7 cellular contexts compared by ENCODE assay signal in the genomic region with DNA sequence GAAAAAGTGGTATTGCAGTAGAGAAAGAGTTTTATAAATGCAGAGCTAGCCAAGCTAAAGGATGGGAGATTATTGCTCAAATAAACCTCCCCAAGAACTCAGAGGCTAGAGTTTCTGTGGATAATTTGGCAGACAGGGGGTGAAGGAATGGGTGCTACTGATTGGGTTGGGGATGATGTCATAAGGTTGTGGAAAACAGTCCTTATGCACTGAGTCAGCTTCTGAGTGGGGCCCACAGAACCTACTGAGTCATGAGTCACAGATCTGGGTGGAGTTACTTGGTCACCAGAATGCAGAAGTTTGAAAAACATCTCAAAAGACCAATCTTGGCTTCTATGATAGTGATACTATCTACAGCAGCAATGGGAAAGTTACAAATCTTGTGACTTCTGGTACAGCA.
"Had no signal": no experiment of that assay in that cellular context is flagged by ENCODE, and none has a peak within 500 bp of the region (broad histone marks: within the 10 kb centered on the region; RNA-seq: fewer than 3 reads in every experiment).

No MANE protein-coding gene starts in this region.

- DNase-seq: H9, HCEC 1CT, KBM-7 had no signal

- ATAC-seq: GM23338 had no signal

- FAIRE-seq: H1, H54, HTR-8/SVneo had no signal

- H3K4me2 ChIP-seq: GM23338 had no signal

- H3K4me3 ChIP-seq: GM23338 had no signal

- H2AFZ ChIP-seq: GM23338 had no signal
